8 cellular contexts compared by ENCODE assay signal in the genomic region with DNA sequence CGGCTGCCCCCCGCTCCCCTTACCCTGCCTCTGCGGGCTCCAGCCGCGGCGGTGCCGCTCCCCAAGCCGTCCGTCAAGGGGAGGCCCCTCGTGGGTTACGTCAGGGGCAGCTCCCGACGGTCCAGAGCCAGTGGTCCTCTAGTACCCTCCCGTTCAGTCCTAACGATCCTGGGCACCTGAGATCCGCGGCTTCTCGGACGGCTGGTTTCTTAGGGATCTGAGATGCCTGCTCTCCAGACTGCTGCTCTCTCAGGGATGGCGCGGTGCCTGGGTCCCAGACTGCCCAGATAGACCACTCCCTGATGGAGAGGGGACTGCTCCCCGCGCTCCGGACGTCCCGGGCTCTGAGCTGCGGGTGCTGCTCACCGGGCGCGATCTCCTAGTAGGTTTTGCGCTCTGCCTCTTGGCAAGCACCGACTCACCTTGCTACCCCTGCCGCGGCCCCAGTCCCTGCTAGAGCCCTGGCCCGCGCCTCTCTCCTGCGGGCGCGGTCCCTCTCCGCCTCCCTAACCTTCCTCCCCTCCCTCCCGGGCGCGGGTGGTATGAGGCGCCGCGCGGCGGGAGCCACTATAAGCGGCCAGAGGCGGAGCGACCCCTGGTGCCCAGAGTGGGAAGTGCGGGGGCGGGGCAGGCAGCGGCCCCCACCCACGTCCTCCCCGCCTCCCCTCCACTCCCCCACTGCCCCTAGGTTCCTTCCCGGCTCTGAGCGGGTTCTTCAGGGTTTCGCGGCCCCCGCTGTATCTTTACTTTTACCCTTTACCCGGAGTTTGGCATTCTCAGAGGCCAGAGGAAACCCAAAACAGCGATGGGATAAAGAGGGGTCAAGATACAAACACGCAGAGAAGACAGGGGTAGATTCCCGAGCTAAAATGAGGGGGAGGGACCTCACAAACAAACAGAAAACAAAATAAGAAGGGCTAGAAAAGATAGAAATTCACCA. TPM values are rescaled to one million over a fixed set of nuclear protein-coding genes. Genes with fewer than 3 reads are reported as not detected.
DNase-seq lines count a peak whose midpoint lies in the region; ATAC-seq, FAIRE-seq and TF ChIP-seq lines count a peak whose summit lies in the region.

TSS of gene C1QL4 (minus strand) at position 544 of the 940 bp plus-strand sequence. CDS start 711 bp downstream, outside the sequence.

- no peaks in the 10 kb centered on the region for H3K79me2 ChIP-seq in HepG2 (ENCODE audit: insufficient read depth, low read length)

- H3K27ac Mint-ChIP-seq in activated CD4-positive, alpha-beta T cell treated with anti-CD3 and anti-CD28 coated beads, Interleukin-2, amount 10 ng/mL, durations not matched to agents 24 days and 14 days, result no peak within 1 kb of the TSS

- DNase-seq in ELR (ENCODE audit: low read depth), result peak; percentile 82
- DNase-seq in NCI-H446 treated with DMSO at 0.1 percent for 48 hours (lab: John Stamatoyannopoulos, UW), result peak; percentile 53
- peak; percentile 97 for DNase-seq in activated CD4-positive, alpha-beta T cell treated with anti-CD3 and anti-CD28 coated beads, Interleukin-2, amount 10 ng/mL, durations not matched to agents 24 days and 14 days
- DNase-seq in coronary artery (ENCODE audit: low spot score), result peak; percentile 41
- peak; percentile 44 for DNase-seq in HepG2 (ENCODE audit: low spot score)
- DNase-seq in stimulated activated CD4-positive, alpha-beta T cell treated with anti-CD3 and anti-CD28 coated beads, Interleukin-4, amount 100 ng/mL, for 1 hour, result peak; percentile 90

- H3K4me2 ChIP-seq in HepG2 (ENCODE audit: low read depth, low read length), result peak within 1 kb of the TSS; percentile 85

- peaks cover 8 to 63% of the 10 kb centered on the region in 2 experiments; a peak in 4 of 5 replicates for H3K27me3 ChIP-seq in HepG2 (ENCODE audit: control insufficient read depth in 1 of 2, insufficient read depth in 2 of 2, low read length in 2 of 2)

- POLR2A ChIA-PET in HepG2 (lab: Yijun Ruan, JAX), result interaction anchor here (1.5 kb wide), 1 partner anchor 404 kb away, joined by 3 read pairs; the partner anchor contains the start of gene TMBIM6

- no TSS peak for BruUV-seq in HepG2 (replicated peaks; lab: Mats Ljungman, UMichigan)

- peak; percentile 50; the same call in 1 of the 2 replicates for TF ChIP-seq RAD21 in HepG2 (CRISPR knock-in tag; IDR thresholded peaks at IDR 0.05)

- H4K20me1 ChIP-seq in HepG2 (ENCODE audit: insufficient read depth, low read length), result no peaks in the 10 kb centered on the region

- H3K9me3 Mint-ChIP-seq in activated CD4-positive, alpha-beta T cell treated with anti-CD3 and anti-CD28 coated beads, Interleukin-2, amount 10 ng/mL, durations not matched to agents 24 days and 14 days, result no peaks in the 10 kb centered on the region

- H3K27me3 Mint-ChIP-seq in activated CD4-positive, alpha-beta T cell treated with anti-CD3 and anti-CD28 coated beads, Interleukin-2, amount 10 ng/mL, durations not matched to agents 24 days and 14 days, result peaks cover 85% of the 10 kb centered on the region

- TF ChIP-seq CTCF in coronary artery (IDR thresholded peaks at IDR 0.05), result peak; percentile 98
- peak; percentile 86 for TF ChIP-seq CTCF in HepG2 (CRISPR knock-in tag; IDR thresholded peaks at IDR 0.05)

- TF ChIP-seq POLR2A in HepG2 (IDR thresholded peaks at IDR 0.05; ENCODE audit: insufficient read depth in 1 of 2, low read depth in 2 of 2, low read length in 2 of 2), result no peak

- peak within 1 kb of the TSS; percentile 67 for H3K4me3 ChIP-seq in coronary artery
- peak within 1 kb of the TSS; percentile 40 to 73 (median 57); a peak in 5 of 6 replicates for H3K4me3 ChIP-seq in HepG2 (replicated peaks in 1 of 3; ENCODE audit: insufficient read depth in 1 of 3, low read depth in 2 of 3, low read length in 3 of 3)

- H3K9me3 ChIP-seq in HepG2 (ENCODE audit: low read length), result no peaks in the 10 kb centered on the region

- peak; percentile 66 for ATAC-seq in HG02870 (IDR thresholded peaks at IDR 0.05; ENCODE audit: unreplicated experiment)
- ATAC-seq in HepG2, result peak; percentile 75
- ATAC-seq in GM18519 (IDR thresholded peaks at IDR 0.05; ENCODE audit: low FRiP score, unreplicated experiment), result no peak

- WGBS in HepG2 (ENCODE audit: low lambda C conversion rate), result 20% methylated on average over 28 of the region's 65 CpGs

- CTCF ChIA-PET in HepG2 (lab: Yijun Ruan, JAX; ENCODE audit: low intra/inter-chr PET ratio, low total read pairs), result interaction anchor here (1.3 kb wide), 2 partner anchors 11 to 48 kb away, joined by 4 to 5 read pairs; no protein-coding TSS in a partner anchor

- in situ Hi-C loops in HepG2 (cut with HindIII; ENCODE audit: extremely low pct_ligation_motif_present, low pct_unique_long_range_greater_than_20kb), result no loop called here

- 0 out of 2 replicates have a peak within 1 kb of the TSS, but pooled peaks have one; percentile 0 for H3K9ac ChIP-seq in HepG2 (ENCODE audit: insufficient read depth, low read depth, low read length)

- no peak within 1 kb of the TSS for H2AFZ ChIP-seq in HepG2 (ENCODE audit: low read length)

- intact Hi-C loops in activated CD4-positive, alpha-beta T cell treated with anti-CD3 and anti-CD28 coated beads, Interleukin-2, amount 10 ng/mL, durations not matched to agents 24 days and 14 days (cut with micrococcal nuclease), result loop anchor here (1.0 kb wide), 2 partner anchors 8 to 40 kb away; no protein-coding TSS in a partner anchor
- intact Hi-C loops in HepG2 (cut with micrococcal nuclease; ENCODE audit: unreplicated experiment), result loop anchor here (1.0 kb wide), 1 partner anchor 20 kb away; no protein-coding TSS in a partner anchor

- no peaks in the 10 kb centered on the region for H3K36me3 ChIP-seq in HepG2 (replicated peaks in 1 of 2; ENCODE audit: control insufficient read depth in 1 of 2, insufficient read depth in 2 of 2, low read length in 2 of 2)

- H3K36me3 Mint-ChIP-seq in activated CD4-positive, alpha-beta T cell treated with anti-CD3 and anti-CD28 coated beads, Interleukin-2, amount 10 ng/mL, durations not matched to agents 24 days and 14 days (ENCODE audit: low read depth), result peaks cover 6% of the 10 kb centered on the region

- TF ChIP-seq EP300 in HepG2 (IDR thresholded peaks at IDR 0.05; ENCODE audit: low read depth in 2 of 2, low read length in 2 of 2) (no peak), HepG2 (CRISPR knock-in tag; IDR thresholded peaks at IDR 0.05; ENCODE audit: borderline replicate concordance) (no peak)

- no peak within 1 kb of the TSS for H3K27ac ChIP-seq in coronary artery
- H3K27ac ChIP-seq in HepG2 (ENCODE audit: extremely low read length, insufficient read depth, low read length), result no peak within 1 kb of the TSS

- peak within 1 kb of the TSS; percentile 69 for H3K4me3 Mint-ChIP-seq in activated CD4-positive, alpha-beta T cell treated with anti-CD3 and anti-CD28 coated beads, Interleukin-2, amount 10 ng/mL, durations not matched to agents 24 days and 14 days

- peaks cover 19% of the 10 kb centered on the region for H3K4me1 Mint-ChIP-seq in activated CD4-positive, alpha-beta T cell treated with anti-CD3 and anti-CD28 coated beads, Interleukin-2, amount 10 ng/mL, durations not matched to agents 24 days and 14 days

- FAIRE-seq in HepG2 (lab: Jason Lieb, UNC), result no peak

- peaks cover 28% of the 10 kb centered on the region for H3K4me1 ChIP-seq in HepG2 (ENCODE audit: insufficient read depth, low read length)

TF ChIP-seq in HepG2, 621 proteins besides CTCF, POLR2A, EP300 and RAD21 (continues in another document):
- no peak for TF ChIP-seq RBM39 (IDR thresholded peaks at IDR 0.05; ENCODE audit: low read depth, low read length, poor library complexity, severe bottlenecking)

RNA-seq across cellular contexts. Expression of gene C1QL4, which starts in this region (rescaled TPM):
- not detected in 2 replicates for total RNA-seq in activated CD4-positive, alpha-beta T cell treated with anti-CD3 and anti-CD28 coated beads, Interleukin-2, amount 10 ng/mL, durations not matched to agents 24 days and 14 days
- not detected in 2 replicates for total RNA-seq in HepG2 (2016; rRNA removed; fragmentation: Illumina TruSeq; extraction: Trizol)
- total RNA-seq in HepG2 (2016; cell fraction: cytosol; rRNA removed; fragmentation: Illumina TruSeq; extraction: Trizol; ENCODE audit: low read depth), result not detected in 2 replicates
- total RNA-seq in HepG2 (2016; cell fraction: insoluble cytoplasmic fraction; rRNA removed; fragmentation: Illumina TruSeq; extraction: Trizol), result not detected in 2 replicates
- not detected in 2 replicates for total RNA-seq in HepG2 (2016; cell fraction: membrane; rRNA removed; fragmentation: Illumina TruSeq; extraction: Trizol)
- not detected in 2 replicates for total RNA-seq in HepG2 (2016; cell fraction: nucleus; rRNA removed; fragmentation: Illumina TruSeq; extraction: Trizol)
- 0.03 TPM in 2 replicates for polyA plus RNA-seq in HepG2 (2011; rRNA removed)
- 0.06 and 0.08 TPM in 2 replicates for polyA plus RNA-seq in HepG2 (2011; cell fraction: cytosol; rRNA removed)
- 0.07 TPM in 1 of 2 replicates, not detected in the other for polyA plus RNA-seq in HepG2 (2011; cell fraction: nucleus; rRNA removed)
- 0.07 and 0.12 TPM in 2 replicates for polyA plus RNA-seq in HepG2 (2012)
- polyA plus RNA-seq in HepG2 (2016; cell fraction: cytosol; fragmentation: Illumina TruSeq; extraction: Trizol; ENCODE audit: low read depth), result not detected in 2 replicates
- polyA plus RNA-seq in HepG2 (2016; cell fraction: insoluble cytoplasmic fraction; fragmentation: Illumina TruSeq; extraction: Trizol; ENCODE audit: low read depth), result not detected in 2 replicates
- polyA plus RNA-seq in HepG2 (2016; cell fraction: membrane; fragmentation: Illumina TruSeq; extraction: Trizol; ENCODE audit: low read depth), result not detected in 2 replicates
- polyA plus RNA-seq in HepG2 (2016; cell fraction: nucleus; fragmentation: Illumina TruSeq; extraction: Trizol; ENCODE audit: insufficient read depth, low read depth), result not detected in 2 replicates
- 0.09 TPM in 1 of 2 replicates, not detected in the other for polyA minus RNA-seq in HepG2 (2011; rRNA and poly(A)+ RNA removed; ENCODE audit: low replicate concordance)
- polyA minus RNA-seq in HepG2 (2011; cell fraction: cytosol; rRNA and poly(A)+ RNA removed), result not detected in 2 replicates
- polyA minus RNA-seq in HepG2 (2011; cell fraction: nucleus; rRNA and poly(A)+ RNA removed), result not detected in 2 replicates

Comparison
In these comparisons a context has a peak if more than half of its experiments do, and no peak if none do; other contexts are left out.
1. Peak in DNase-seq in activated CD4-positive, alpha-beta T cell treated with anti-CD3 and anti-CD28 coated beads, Interleukin-2, amount 10 ng/mL, durations not matched to agents 24 days and 14 days; RNA of the gene not detected or under 1 TPM.
2. Peak in DNase-seq, ATAC-seq, H3K4me3 ChIP-seq, H3K9ac ChIP-seq and H3K4me2 ChIP-seq in HepG2; RNA of the gene not detected or under 1 TPM.
3. DNase-seq: peak in every context shown above with its lines; median percentile 97 in activated CD4-positive, alpha-beta T cell treated with anti-CD3 and anti-CD28 coated beads, Interleukin-2, amount 10 ng/mL, durations not matched to agents 24 days and 14 days; 90 in stimulated activated CD4-positive, alpha-beta T cell treated with anti-CD3 and anti-CD28 coated beads, Interleukin-4, amount 100 ng/mL, for 1 hour; 82 in ELR; 53 in NCI-H446 treated with DMSO at 0.1 percent for 48 hours; 44 in HepG2; 41 in coronary artery.